26 cellular contexts compared by ENCODE assay signal in genomic region chr13:60574706-60575105, GRCh38.
"Had no signal": no experiment of that assay in that cellular context is flagged by ENCODE, and none has a peak within 500 bp of the region (broad histone marks: within the 10 kb centered on the region; RNA-seq: fewer than 3 reads in every experiment).

No MANE protein-coding gene starts in this region.

- H3K4me2 ChIP-seq: hepatocyte had no signal

- DNase-seq: dorsolateral prefrontal cortex; effector CD4-positive, alpha-beta T cell; foreskin fibroblast; gastrocnemius medialis; heart left ventricle; kidney; midbrain; naive thymus-derived CD4-positive, alpha-beta T cell; pancreas; right lobe of liver; small intestine; stimulated activated CD4-positive, alpha-beta T cell treated with anti-CD3 and anti-CD28 coated beads, Interleukin-1b, Interleukin-23, amount 100 ng/mL, for 48 hours; stimulated activated CD4-positive, alpha-beta T cell treated with anti-CD3 and anti-CD28 coated beads, Interleukin-4, amount 100 ng/mL, for 1 hour; stimulated activated CD8-positive, alpha-beta memory T cell treated with anti-CD3 and anti-CD28 coated beads, Interleukin-4, amount 100 ng/mL, for 48 hours; stimulated activated naive CD4-positive, alpha-beta T cell; stimulated activated naive CD8-positive, alpha-beta T cell treated with anti-CD3 and anti-CD28 coated beads, Interleukin-15, amount 100 ng/mL, for 72 hours; transverse colon; upper lobe of right lung; uterus had no signal

- H3K36me3 ChIP-seq: neutrophil, pancreas, transverse colon, upper lobe of right lung, uterus had no signal

- H3K27me3 ChIP-seq: dorsolateral prefrontal cortex, gastrocnemius medialis, heart left ventricle, hepatocyte, neutrophil, pancreas, right lobe of liver, suprapubic skin, transverse colon, upper lobe of right lung, uterus had no signal

- H3K4me1 Mint-ChIP-seq: memory B cell; naive thymus-derived CD4-positive, alpha-beta T cell; nephron had no signal

- H3K4me3 ChIP-seq: dorsolateral prefrontal cortex, gastrocnemius medialis, heart left ventricle, hepatocyte, lung, pancreas, right lobe of liver, suprapubic skin, transverse colon, upper lobe of right lung, uterus had no signal

- H3K4me3 Mint-ChIP-seq: memory B cell; naive thymus-derived CD4-positive, alpha-beta T cell; nephron; stimulated activated naive CD8-positive, alpha-beta T cell treated with anti-CD3 and anti-CD28 coated beads, Interleukin-15, amount 100 ng/mL, for 72 hours had no signal

- H3K27ac ChIP-seq: dorsolateral prefrontal cortex, gastrocnemius medialis, heart left ventricle, hepatocyte, neutrophil, pancreas, right lobe of liver, suprapubic skin, transverse colon, upper lobe of right lung, uterus had no signal

- H2AFZ ChIP-seq: hepatocyte had no signal

- H3K79me2 ChIP-seq: hepatocyte had no signal

- H3K9me3 ChIP-seq: gastrocnemius medialis, heart left ventricle, neutrophil, right lobe of liver, suprapubic skin, transverse colon, upper lobe of right lung, uterus had no signal

- H3K4me1 ChIP-seq: gastrocnemius medialis, heart left ventricle, pancreas, right lobe of liver, suprapubic skin, upper lobe of right lung, uterus had no signal

- H3K27me3 Mint-ChIP-seq: memory B cell; naive thymus-derived CD4-positive, alpha-beta T cell; stimulated activated naive CD8-positive, alpha-beta T cell treated with anti-CD3 and anti-CD28 coated beads, Interleukin-15, amount 100 ng/mL, for 72 hours had no signal

- ATAC-seq: gastrocnemius medialis; heart left ventricle; left lobe of liver; naive thymus-derived CD4-positive, alpha-beta T cell; pancreas; right lobe of liver; stimulated activated naive CD8-positive, alpha-beta T cell treated with anti-CD3 and anti-CD28 coated beads, Interleukin-15, amount 100 ng/mL, for 72 hours; upper lobe of right lung had no signal

- H3K27ac Mint-ChIP-seq: memory B cell; naive thymus-derived CD4-positive, alpha-beta T cell had no signal

- H3K9me3 Mint-ChIP-seq: memory B cell had no signal

- FAIRE-seq: kidney, pancreas, small intestine had no signal
